In genomic region chr7:37545619-37546356, GRCh38 we compare ENCODE assay signal across 30 cellular contexts.
"Had no signal": no experiment of that assay in that cellular context is flagged by ENCODE, and none has a peak within 500 bp of the region (broad histone marks: within the 10 kb centered on the region; RNA-seq: fewer than 3 reads in every experiment).

No MANE protein-coding gene starts in this region.

- DNase-seq: activated CD4-positive, alpha-beta T cell treated with anti-CD3 and anti-CD28 coated beads for 48 hours; activated CD4-positive, alpha-beta T cell treated with anti-CD3 and anti-CD28 coated beads, Interleukin-2, amount 50 U/mL, for 48 hours; activated CD8-positive, alpha-beta memory T cell treated with anti-CD3 and anti-CD28 coated beads for 24 hours; activated effector memory CD4-positive, alpha-beta T cell treated with Interleukin-2 at 50 U/mL for 16 hours; activated naive CD4-positive, alpha-beta T cell treated with Interleukin-2 at 50 U/mL for 16 hours; cerebellar nuclear complex; colonic mucosa; effector CD8-positive, alpha-beta T cell; gastrocnemius medialis; glutamatergic neuron; left cardiac atrium; mammary epithelial cell; naive thymus-derived CD8-positive, alpha-beta T cell; pancreas; retina; spleen; stimulated activated naive CD4-positive, alpha-beta T cell; T-helper 1 cell; transverse colon had no signal

- H3K36me3 Mint-ChIP-seq: activated naive CD8-positive, alpha-beta T cell; brain; naive thymus-derived CD8-positive, alpha-beta T cell had no signal

- H3K27ac ChIP-seq: ascending aorta, cardiac muscle cell, colonic mucosa, gastrocnemius medialis, neutrophil, pancreas, prostate gland, transverse colon had no signal

- H3K4me3 ChIP-seq: ascending aorta, cardiac muscle cell, colonic mucosa, gastrocnemius medialis, pancreas, prostate gland, spleen, transverse colon had no signal

- H3K27ac Mint-ChIP-seq: activated naive CD8-positive, alpha-beta T cell; brain; T-helper 2 cell treated with Interferon-gamma antibody and Interleukin-4, amounts not matched to agents 5 μg/mL and 100 μg/mL, for 36 hours had no signal

- FAIRE-seq: endometrium, keratinocyte, pancreas, urothelium cell line had no signal

- H3K4me1 Mint-ChIP-seq: naive thymus-derived CD8-positive, alpha-beta T cell had no signal

- H3K27me3 Mint-ChIP-seq: brain had no signal

- H3K4me3 Mint-ChIP-seq: activated naive CD8-positive, alpha-beta T cell; brain; naive thymus-derived CD8-positive, alpha-beta T cell; T-helper 2 cell treated with Interferon-gamma antibody and Interleukin-4, amounts not matched to agents 5 μg/mL and 100 μg/mL, for 36 hours had no signal

- H3K27me3 ChIP-seq: ascending aorta, cardiac muscle cell, colonic mucosa, gastrocnemius medialis, neutrophil, pancreas, spleen, transverse colon had no signal

- H3K36me3 ChIP-seq: ascending aorta, cardiac muscle cell, colonic mucosa, gastrocnemius medialis, neutrophil, pancreas, prostate gland, spleen, transverse colon had no signal

- H3K4me1 ChIP-seq: ascending aorta, colonic mucosa, pancreas, prostate gland, transverse colon had no signal

- ATAC-seq: activated CD4-positive, CD25-positive, alpha-beta regulatory T cell treated with anti-CD3 and anti-CD28 coated beads, Interleukin-2, amount 50 U/mL, for 24 hours; gastrocnemius medialis; naive thymus-derived CD8-positive, alpha-beta T cell; pancreas had no signal

- H3K9me3 Mint-ChIP-seq: T-helper 2 cell treated with Interferon-gamma antibody and Interleukin-4, amounts not matched to agents 5 μg/mL and 100 μg/mL, for 36 hours had no signal

- H3K9me3 ChIP-seq: ascending aorta, colonic mucosa, gastrocnemius medialis, neutrophil, pancreas, prostate gland, spleen, transverse colon had no signal
